In genomic region chr17:30831257-30831656, GRCh38 we compare ENCODE assay signal across 8 cellular contexts. TPM values are rescaled to one million over a fixed set of nuclear protein-coding genes. Genes with fewer than 3 reads are reported as not detected.
A peak's percentile ranks its signal among the peaks of the same experiment; 100 is the strongest.
DNase-seq lines count a peak whose midpoint lies in the region; ATAC-seq and TF ChIP-seq lines count a peak whose summit lies in the region.

No MANE protein-coding gene starts in this region.

- H3K4me3 ChIP-seq in GM06990 (replicated peaks; ENCODE audit: low read depth, low read length): peak overlapping the region; percentile 96
- peak overlapping the region; percentile 96 for H3K4me3 ChIP-seq in Loucy (ENCODE audit: low read length, poor library complexity, severe bottlenecking)
- peak overlapping the region; percentile 66 to 69 for H3K4me3 ChIP-seq in body of pancreas
- peak overlapping the region; percentile 93 for H3K4me3 ChIP-seq in thymus (ENCODE audit: low read length)

- no peaks in the 10 kb centered on the region for H3K36me3 ChIP-seq in GM06990 (ENCODE audit: control insufficient read depth, insufficient read depth, low read length)
- H3K36me3 ChIP-seq in Loucy (ENCODE audit: insufficient read depth, low read length): no peaks in the 10 kb centered on the region
- H3K36me3 ChIP-seq in body of pancreas (replicated peaks in 1 of 2; ENCODE audit: insufficient read depth in 1 of 2, low read depth in 2 of 2): no peaks in the 10 kb centered on the region
- no peaks in the 10 kb centered on the region for H3K36me3 ChIP-seq in thymus (ENCODE audit: control insufficient read depth, insufficient read depth)

- H3K4me1 ChIP-seq in Loucy (ENCODE audit: insufficient read depth, low read length, poor library complexity, severe bottlenecking) (peaks cover 36% of the 10 kb centered on the region), body of pancreas (peaks cover 12% of the 10 kb centered on the region), thymus (ENCODE audit: control insufficient read depth, insufficient read depth, low read length) (peaks cover 8% of the 10 kb centered on the region)

- peak overlapping the region; percentile 97 for H2AFZ ChIP-seq in Loucy (ENCODE audit: low read length)

- intact Hi-C loops in body of pancreas (cut with DNase I): no loop called here

- H3K27me3 ChIP-seq in GM06990 (replicated peaks; ENCODE audit: control insufficient read depth, insufficient read depth, low read length) (no peaks in the 10 kb centered on the region), Loucy (ENCODE audit: insufficient read depth, low read length, poor library complexity, severe bottlenecking) (peaks cover 6% of the 10 kb centered on the region), body of pancreas (no peaks in the 10 kb centered on the region), layer of hippocampus (ENCODE audit: control insufficient read depth, insufficient read depth, low read length) (no peaks in the 10 kb centered on the region), thymus (ENCODE audit: control insufficient read depth, insufficient read depth) (no peaks in the 10 kb centered on the region)

- H3K27ac ChIP-seq in body of pancreas (peak overlapping the region in 3 of 4 donors; percentile 22 to 44 (median 33)), layer of hippocampus (ENCODE audit: low read depth, low read length) (peak overlapping the region; percentile 27), thymus (ENCODE audit: low read depth) (no peak overlapping the region)

- no peaks in the 10 kb centered on the region for H3K9me2 ChIP-seq in Loucy (replicated peaks; ENCODE audit: low read depth, low read length)

- TF ChIP-seq POLR2A in body of pancreas (IDR thresholded peaks at IDR 0.05): no peak

- ATAC-seq in body of pancreas (no peak), GM18858 (IDR thresholded peaks at IDR 0.05; ENCODE audit: unreplicated experiment) (no peak), HG03571 (IDR thresholded peaks at IDR 0.05; ENCODE audit: unreplicated experiment) (no peak)

- TF ChIP-seq CTCF in GM06990 (IDR thresholded peaks at IDR 0.05; ENCODE audit: insufficient read depth, low read length, poor library complexity, severe bottlenecking) (no peak), Loucy (conservative IDR thresholded peaks at IDR 0.05; ENCODE audit: low read length) (no peak), body of pancreas (IDR thresholded peaks at IDR 0.05) (no peak)

- whole genome bisulfite sequencing in body of pancreas, 2 donors: 19 to 22% methylated on average over 13 of the region's 13 CpGs
- WGBS in thymus: 29% methylated on average over 13 of the region's 13 CpGs

- H3K79me2 ChIP-seq in Loucy (ENCODE audit: insufficient read depth, low read length): peaks cover 48% of the 10 kb centered on the region

- peaks cover 29% of the 10 kb centered on the region for H4K20me1 ChIP-seq in Loucy (ENCODE audit: insufficient read depth, low read length, poor library complexity, severe bottlenecking)

- peak overlapping the region; percentile 99 for H3K9ac ChIP-seq in Loucy (ENCODE audit: low read depth, low read length, poor library complexity, severe bottlenecking)

- H3K9me3 ChIP-seq in Loucy (ENCODE audit: insufficient read depth, low read depth, low read length) (no peaks in the 10 kb centered on the region), body of pancreas (no peaks in the 10 kb centered on the region), thymus (ENCODE audit: control insufficient read depth) (no peaks in the 10 kb centered on the region)

- peak overlapping the region; percentile 81 for H3K4me2 ChIP-seq in Loucy (ENCODE audit: low read depth, low read length, poor library complexity, severe bottlenecking)

- no peaks in the 10 kb centered on the region for H3F3A ChIP-seq in Loucy (ENCODE audit: low read depth)

- DNase-seq in GM06990 (ENCODE audit: extremely low read depth, insufficient read length) (no peak), body of pancreas (no peak), HuH-7.5 (ENCODE audit: low spot score) (no peak)

RNA-seq across cellular contexts. Expression of gene ATAD5, which starts 0.5 kb away (rescaled TPM):
- 1 to 10 TPM; 1.0 to 1.6 TPM for total RNA-seq in body of pancreas
- 1.1 TPM for polyA plus RNA-seq in thymus

RNA-seq across cellular contexts. Expression of gene CRLF3, which starts 6.8 kb away (rescaled TPM):
- total RNA-seq in body of pancreas: 1 to 10 TPM; 2.6 to 5.2 TPM
- 28.5 TPM for polyA plus RNA-seq in thymus
